ENCODE assay signal across 1 cellular context in genomic region chr1:45373573-45373972, GRCh38.
TF ChIP-seq lines count a peak whose summit lies in the region.

No MANE protein-coding gene starts in this region.

TF ChIP-seq in GM12878, 131 proteins besides CTCF, POLR2A, EP300 and RAD21:
- TF ChIP-seq HDGF (IDR thresholded peaks at IDR 0.05) (no peak), ZZZ3 (IDR thresholded peaks at IDR 0.05; ENCODE audit: control insufficient read depth, insufficient read length, low read depth) (no peak), POLR2AphosphoS2 (IDR thresholded peaks at IDR 0.05; ENCODE audit: low read depth, low read length) (no peak), TCF3 (IDR thresholded peaks at IDR 0.05; ENCODE audit: borderline replicate concordance, insufficient read depth, low read depth, low read length) (no peak), CBFB (IDR thresholded peaks at IDR 0.05; ENCODE audit: low read depth) (no peak), EGR1 (IDR thresholded peaks at IDR 0.05; ENCODE audit: borderline replicate concordance in 1 of 2, low read depth in 2 of 2, low read length in 2 of 2) (no peak), USF1 (IDR thresholded peaks at IDR 0.05; ENCODE audit: borderline replicate concordance, extremely low read length, insufficient read depth, low read depth, low read length) (no peak), ZNF622 (IDR thresholded peaks at IDR 0.05) (no peak), TCF7 (IDR thresholded peaks at IDR 0.05; ENCODE audit: borderline replicate concordance) (no peak), PML (IDR thresholded peaks at IDR 0.05; ENCODE audit: low read length) (no peak), GABPA (IDR thresholded peaks at IDR 0.05; ENCODE audit: low read depth) (no peak), TAF1 (IDR thresholded peaks at IDR 0.05; ENCODE audit: borderline replicate concordance, low read depth, low read length) (no peak), TBL1XR1 (IDR thresholded peaks at IDR 0.05; ENCODE audit: low read depth, low read length) (no peak), ZNF207 (IDR thresholded peaks at IDR 0.05; ENCODE audit: borderline replicate concordance) (no peak), NFXL1 (IDR thresholded peaks at IDR 0.05; ENCODE audit: borderline replicate concordance) (no peak), FOXK2 (IDR thresholded peaks at IDR 0.05) (no peak)
- TF ChIP-seq, protein P1, sequence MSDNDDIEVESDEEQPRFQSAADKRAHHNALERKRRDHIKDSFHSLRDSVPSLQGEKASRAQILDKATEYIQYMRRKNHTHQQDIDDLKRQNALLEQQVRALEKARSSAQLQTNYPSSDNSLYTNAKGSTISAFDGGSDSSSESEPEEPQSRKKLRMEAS (IDR thresholded peaks at IDR 0.05; ENCODE audit: low read depth, low read length): no peak
